Comparison of ENCODE assay signal across 1 cellular context in the genomic region with DNA sequence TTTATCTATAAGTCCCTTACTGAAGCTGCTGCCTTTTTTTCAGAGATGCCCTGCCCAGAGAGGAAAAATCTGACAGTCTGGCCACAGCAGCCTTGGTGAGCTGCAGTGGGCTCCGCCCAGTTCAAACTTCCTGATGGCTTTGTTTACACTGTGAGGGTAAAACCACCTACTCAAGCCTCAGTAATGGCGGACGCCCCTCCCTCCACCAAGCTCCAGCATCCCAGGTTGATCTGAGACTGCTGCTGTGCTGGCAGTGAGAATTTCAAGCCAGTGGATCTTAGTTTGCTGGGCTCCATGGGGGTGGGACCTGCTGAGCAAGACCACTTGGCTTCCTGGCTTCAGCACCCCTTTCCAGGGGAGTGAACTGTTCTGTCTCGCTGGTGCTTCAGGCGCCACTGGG.
TF ChIP-seq lines count a peak whose summit lies in the region.

No MANE protein-coding gene starts in this region.

TF ChIP-seq in H1, 55 proteins besides CTCF, POLR2A, EP300 and RAD21:
- peak; percentile 54; the same call in 1 of the 2 replicates for TF ChIP-seq YY1 (IDR thresholded peaks at IDR 0.05; ENCODE audit: low read depth, low read length)
